Comparison of ENCODE assay signal across 1 cellular context in the genomic region with DNA sequence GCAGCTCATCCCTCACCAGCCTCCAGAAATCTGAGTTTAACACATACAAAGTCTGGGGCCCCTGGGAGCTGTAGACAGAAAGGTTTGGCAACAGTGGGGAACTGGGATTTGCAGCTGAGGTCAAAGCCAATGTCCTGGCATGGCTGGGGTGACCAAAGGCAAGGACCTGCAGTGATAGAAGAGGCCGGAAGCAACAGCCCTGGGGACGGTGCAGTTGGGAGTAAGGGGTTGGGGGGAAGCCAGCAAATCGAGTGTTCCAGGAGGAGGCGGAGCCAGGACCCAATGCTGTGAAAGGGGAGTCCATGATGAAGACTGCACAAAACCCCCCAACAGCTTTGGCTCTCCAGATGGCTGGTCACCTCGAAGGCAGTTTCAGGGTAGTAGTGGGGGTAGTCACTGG.
TF ChIP-seq lines count a peak whose summit lies in the region.

No MANE protein-coding gene starts in this region.

TF ChIP-seq in IMR-90, 13 proteins besides CTCF, POLR2A, EP300 and RAD21:
- TF ChIP-seq, protein P1, sequence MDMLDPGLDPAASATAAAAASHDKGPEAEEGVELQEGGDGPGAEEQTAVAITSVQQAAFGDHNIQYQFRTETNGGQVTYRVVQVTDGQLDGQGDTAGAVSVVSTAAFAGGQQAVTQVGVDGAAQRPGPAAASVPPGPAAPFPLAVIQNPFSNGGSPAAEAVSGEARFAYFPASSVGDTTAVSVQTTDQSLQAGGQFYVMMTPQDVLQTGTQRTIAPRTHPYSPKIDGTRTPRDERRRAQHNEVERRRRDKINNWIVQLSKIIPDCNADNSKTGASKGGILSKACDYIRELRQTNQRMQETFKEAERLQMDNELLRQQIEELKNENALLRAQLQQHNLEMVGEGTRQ (IDR thresholded peaks at IDR 0.05; ENCODE audit: low read depth, low read length): no peak
- no peak for TF ChIP-seq CHD1 (IDR thresholded peaks at IDR 0.05; ENCODE audit: low read depth, low read length)
- no peak for TF ChIP-seq SMC3 (IDR thresholded peaks at IDR 0.05; ENCODE audit: low read depth, low read length)
- TF ChIP-seq RCOR1 (IDR thresholded peaks at IDR 0.05; ENCODE audit: insufficient replicate concordance, low read length): no peak
- no peak for TF ChIP-seq NFE2L2 (IDR thresholded peaks at IDR 0.05; ENCODE audit: low read depth, low read length)
- no peak for TF ChIP-seq FOS (IDR thresholded peaks at IDR 0.05; ENCODE audit: low read depth, low read length)
- TF ChIP-seq BHLHE40 (IDR thresholded peaks at IDR 0.05; ENCODE audit: low read depth, low read length): no peak
- TF ChIP-seq MXI1 (IDR thresholded peaks at IDR 0.05; ENCODE audit: borderline replicate concordance, low read depth, low read length): no peak
- TF ChIP-seq RFX5 (IDR thresholded peaks at IDR 0.05; ENCODE audit: low read depth, low read length): no peak
- no peak for TF ChIP-seq MAFK (IDR thresholded peaks at IDR 0.05; ENCODE audit: low read depth, low read length)
- TF ChIP-seq, protein P2, sequence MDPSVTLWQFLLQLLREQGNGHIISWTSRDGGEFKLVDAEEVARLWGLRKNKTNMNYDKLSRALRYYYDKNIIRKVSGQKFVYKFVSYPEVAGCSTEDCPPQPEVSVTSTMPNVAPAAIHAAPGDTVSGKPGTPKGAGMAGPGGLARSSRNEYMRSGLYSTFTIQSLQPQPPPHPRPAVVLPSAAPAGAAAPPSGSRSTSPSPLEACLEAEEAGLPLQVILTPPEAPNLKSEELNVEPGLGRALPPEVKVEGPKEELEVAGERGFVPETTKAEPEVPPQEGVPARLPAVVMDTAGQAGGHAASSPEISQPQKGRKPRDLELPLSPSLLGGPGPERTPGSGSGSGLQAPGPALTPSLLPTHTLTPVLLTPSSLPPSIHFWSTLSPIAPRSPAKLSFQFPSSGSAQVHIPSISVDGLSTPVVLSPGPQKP (IDR thresholded peaks at IDR 0.05; ENCODE audit: borderline replicate concordance, low read depth, low read length): no peak
- TF ChIP-seq MAZ (IDR thresholded peaks at IDR 0.05; ENCODE audit: borderline replicate concordance, low read depth, low read length): no peak
- TF ChIP-seq CEBPB (IDR thresholded peaks at IDR 0.05; ENCODE audit: low read depth, low read length): no peak
